Comparison of ENCODE assay signal across 9 cellular contexts in genomic region chr9:37370968-37371563, GRCh38. TPM values are rescaled to one million over a fixed set of nuclear protein-coding genes. Genes with fewer than 3 reads are reported as not detected.
DNase-seq lines count a peak whose midpoint lies in the region; ATAC-seq and TF ChIP-seq lines count a peak whose summit lies in the region.
"Had no signal": no experiment of that assay in that cellular context is flagged by ENCODE, and none has a peak within 500 bp of the region (broad histone marks: within the 10 kb centered on the region; RNA-seq: fewer than 3 reads in every experiment).

No MANE protein-coding gene starts in this region.

- H3K9me3 ChIP-seq in Panc1 (ENCODE audit: control insufficient read depth, insufficient read depth, low read depth, low read length), result no peaks in the 10 kb centered on the region

- no peak overlapping the region for H3K27ac ChIP-seq in Panc1 (ENCODE audit: low read length)

- H3K4me1 ChIP-seq in Panc1 (ENCODE audit: control insufficient read depth, insufficient read depth, low read length), result no peaks in the 10 kb centered on the region

- POLR2A ChIA-PET in Panc1 (lab: Charles Lee), result no interaction called here

- CTCF ChIA-PET in Panc1 (lab: Charles Lee), result no interaction called here

- H3K36me3 ChIP-seq in Panc1 (ENCODE audit: control insufficient read depth, insufficient read depth, low read length), result no peaks in the 10 kb centered on the region

- BruUV-seq in Panc1 (replicated peaks; lab: Mats Ljungman, UMichigan), result no TSS peak

- intact Hi-C loops in Panc1 (cut with micrococcal nuclease; ENCODE audit: unreplicated experiment), result no loop called here

- ATAC-seq in GM19324 (IDR thresholded peaks at IDR 0.05; ENCODE audit: low FRiP score, unreplicated experiment) (peak; percentile 72), HG02943 (IDR thresholded peaks at IDR 0.05; ENCODE audit: low read depth, unreplicated experiment) (peak; percentile 60), Panc1 (0 out of 2 replicates have a peak, but pooled peaks have one; percentile 14)

- DNase-seq in GM12865 (ENCODE audit: low read depth), result peak; percentile 95
- DNase-seq in Panc1 (ENCODE audit: low read depth, low spot score), result no peak
- no peak for DNase-seq in NCI-H345 (lab: John Stamatoyannopoulos, UW)
- DNase-seq in dedifferentiated amniotic fluid mesenchymal stem cell (ENCODE audit: extremely low spot score), result no peak
- no peak for DNase-seq in mucosa of gallbladder (ENCODE audit: low spot score)
- DNase-seq in NOMO-1 treated with DMSO at 0.1 percent for 48 hours (lab: John Stamatoyannopoulos, UW; ENCODE audit: unreplicated experiment), result no peak
- DNase-seq: COR-L47 had no signal

- H3K4me3 ChIP-seq in GM12865 (ENCODE audit: low read depth, low read length) (peak overlapping the region; percentile 60), Panc1 (ENCODE audit: low read depth in 2 of 2, low read length in 2 of 2) (no peak overlapping the region)

- TF ChIP-seq CTCF in GM12865 (IDR thresholded peaks at IDR 0.05; ENCODE audit: insufficient read depth, low read depth, low read length, missing control alignments) (peak; percentile 21), Panc1 (IDR thresholded peaks at IDR 0.05) (no peak)

- H3K27me3 ChIP-seq in Panc1 (ENCODE audit: control insufficient read depth, insufficient read depth, low read length), result 0 out of 2 replicates have a peak, but pooled peaks cover 1% of the 10 kb centered on the region

- in situ Hi-C loops in Panc1 (cut with HindIII; ENCODE audit: low pct_unique_long_range_greater_than_20kb, low sequenced_read_pairs), result no loop called here

RNA-seq across cellular contexts. Expression of gene GRHPR, which starts 51.4 kb away (rescaled TPM):
- total RNA-seq in Panc1 (2021; ENCODE audit: unreplicated experiment) (238 TPM), mucosa of gallbladder (125 TPM)
- 439 TPM for polyA plus RNA-seq in Panc1 (2012; ENCODE audit: insufficient read length)

Comparison
In these comparisons a context has a peak if more than half of its experiments do, and no peak if none do; other contexts are left out.
1. ATAC-seq: peak in every context shown above with its lines; median percentile 72 in GM19324; 60 in HG02943; 14 in Panc1.